Comparison of ENCODE assay signal across 21 cellular contexts in the genomic region with DNA sequence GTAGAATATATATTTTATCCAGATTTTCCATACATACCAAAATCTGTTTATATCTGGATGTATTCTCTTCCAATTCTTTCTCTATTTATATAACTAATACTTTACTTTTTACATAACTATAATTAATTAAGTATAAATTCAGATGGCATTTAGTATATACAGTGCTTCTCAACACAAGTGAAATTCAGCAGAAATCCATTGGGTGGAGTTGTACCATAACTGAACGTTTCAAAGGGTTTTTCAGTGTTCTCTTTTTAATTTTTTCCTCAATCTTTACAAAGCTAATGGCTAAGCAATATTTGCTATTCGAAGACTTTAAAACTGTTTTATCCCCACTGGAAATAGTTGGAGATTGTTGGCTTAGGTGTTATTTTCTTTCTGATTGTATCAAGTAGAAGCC. TPM values are rescaled to one million over a fixed set of nuclear protein-coding genes. Genes with fewer than 3 reads are reported as not detected.
A peak's percentile ranks its signal among the peaks of the same experiment; 100 is the strongest.
DNase-seq lines count a peak whose midpoint lies in the region; ATAC-seq and TF ChIP-seq lines count a peak whose summit lies in the region.
"Had no signal": no experiment of that assay in that cellular context is flagged by ENCODE, and none has a peak within 500 bp of the region (broad histone marks: within the 10 kb centered on the region; RNA-seq: fewer than 3 reads in every experiment).

No MANE protein-coding gene starts in this region.

- no peak overlapping the region for H3K27ac Mint-ChIP-seq in brain
- no peak overlapping the region for H3K27ac Mint-ChIP-seq in effector memory CD8-positive, alpha-beta T cell
- H3K27ac Mint-ChIP-seq in stimulated activated memory B cell treated with anti-CD40 and anti-IgM and Interleukin-4, amounts not matched to agents 10 μg/mL and 1 μg/mL and 100 μg/mL, for 72 hours: no peak overlapping the region
- H3K27ac Mint-ChIP-seq: naive thymus-derived CD4-positive, alpha-beta T cell; stimulated activated naive CD8-positive, alpha-beta T cell treated with anti-CD3 and anti-CD28 coated beads, Interleukin-15, Interleukin-2, amounts not matched to agents 100 ng/mL and 50 ng/mL, for 24 hours; T-helper 2 cell treated with Interferon-gamma antibody and Interleukin-4, amounts not matched to agents 5 μg/mL and 100 μg/mL, for 36 hours had no signal

- DNase-seq in NCI-H82 (lab: John Stamatoyannopoulos, UW) (peak; percentile 9), NCI-H82 treated with DMSO at 0.1 percent for 48 hours (lab: John Stamatoyannopoulos, UW; ENCODE audit: unreplicated experiment) (no peak), NAMALWA (ENCODE audit: low spot score) (peak; percentile 21), putamen (ENCODE audit: low spot score) (peak; percentile 9), HEK293T (ENCODE audit: extremely low spot score) (no peak)
- no peak for DNase-seq in effector memory CD8-positive, alpha-beta T cell
- DNase-seq: activated CD4-positive, alpha-beta T cell treated with anti-CD3 and anti-CD28 coated beads for 4 hours; activated naive CD4-positive, alpha-beta T cell treated with Interleukin-2 at 50 U/mL for 16 hours; Calu3; cortex of kidney; naive thymus-derived CD4-positive, alpha-beta T cell; NCI-H1092; NCI-H2081 treated with DMSO at 0.1 percent for 48 hours; NCI-H774 had no signal

- peak; percentile 36 to 51 for TF ChIP-seq CTCF in brain (conservative IDR thresholded peaks at IDR 0.05)

- H3K4me3 Mint-ChIP-seq in brain: no peak overlapping the region
- no peak overlapping the region for H3K4me3 Mint-ChIP-seq in effector memory CD8-positive, alpha-beta T cell
- H3K4me3 Mint-ChIP-seq in stimulated activated memory B cell treated with anti-CD40 and anti-IgM and Interleukin-4, amounts not matched to agents 10 μg/mL and 1 μg/mL and 100 μg/mL, for 72 hours: no peak overlapping the region
- H3K4me3 Mint-ChIP-seq: naive thymus-derived CD4-positive, alpha-beta T cell; stimulated activated naive CD8-positive, alpha-beta T cell treated with anti-CD3 and anti-CD28 coated beads, Interleukin-15, Interleukin-2, amounts not matched to agents 100 ng/mL and 50 ng/mL, for 24 hours; T-helper 2 cell treated with Interferon-gamma antibody and Interleukin-4, amounts not matched to agents 5 μg/mL and 100 μg/mL, for 36 hours had no signal

- no peaks in the 10 kb centered on the region for H3K36me3 Mint-ChIP-seq in brain
- H3K36me3 Mint-ChIP-seq in effector memory CD8-positive, alpha-beta T cell (ENCODE audit: insufficient read depth): no peaks in the 10 kb centered on the region
- H3K36me3 Mint-ChIP-seq in stimulated activated memory B cell treated with anti-CD40 and anti-IgM and Interleukin-4, amounts not matched to agents 10 μg/mL and 1 μg/mL and 100 μg/mL, for 72 hours: no peaks in the 10 kb centered on the region
- H3K36me3 Mint-ChIP-seq: naive thymus-derived CD4-positive, alpha-beta T cell had no signal

- CTCF ChIA-PET in HEK293T (lab: Yijun Ruan, JAX): interaction anchor here (0.6 kb wide), 1 partner anchor 43 kb away, joined by 3 read pairs; no protein-coding TSS in a partner anchor

- H3K9me3 Mint-ChIP-seq in brain: no peaks in the 10 kb centered on the region
- no peaks in the 10 kb centered on the region for H3K9me3 Mint-ChIP-seq in effector memory CD8-positive, alpha-beta T cell
- H3K9me3 Mint-ChIP-seq in stimulated activated memory B cell treated with anti-CD40 and anti-IgM and Interleukin-4, amounts not matched to agents 10 μg/mL and 1 μg/mL and 100 μg/mL, for 72 hours: no peaks in the 10 kb centered on the region
- H3K9me3 Mint-ChIP-seq: stimulated activated naive CD8-positive, alpha-beta T cell treated with anti-CD3 and anti-CD28 coated beads, Interleukin-15, Interleukin-2, amounts not matched to agents 100 ng/mL and 50 ng/mL, for 24 hours; T-helper 2 cell treated with Interferon-gamma antibody and Interleukin-4, amounts not matched to agents 5 μg/mL and 100 μg/mL, for 36 hours had no signal

- no peak for ATAC-seq in effector memory CD8-positive, alpha-beta T cell (replicated peaks)
- no peak for ATAC-seq in stimulated activated memory B cell treated with anti-CD40 and anti-IgM and Interleukin-4, amounts not matched to agents 10 μg/mL and 1 μg/mL and 100 μg/mL, for 72 hours
- ATAC-seq: esophagus mucosa; naive thymus-derived CD4-positive, alpha-beta T cell had no signal

- POLR2A ChIA-PET in HEK293T (lab: Yijun Ruan, JAX): no interaction called here

- peaks cover 7% of the 10 kb centered on the region for H3K4me1 Mint-ChIP-seq in brain
- no peaks in the 10 kb centered on the region for H3K4me1 Mint-ChIP-seq in effector memory CD8-positive, alpha-beta T cell (ENCODE audit: low read depth in 2 of 2)
- no peaks in the 10 kb centered on the region for H3K4me1 Mint-ChIP-seq in stimulated activated memory B cell treated with anti-CD40 and anti-IgM and Interleukin-4, amounts not matched to agents 10 μg/mL and 1 μg/mL and 100 μg/mL, for 72 hours
- H3K4me1 Mint-ChIP-seq: naive thymus-derived CD4-positive, alpha-beta T cell had no signal

- H3K27me3 Mint-ChIP-seq in brain: no peaks in the 10 kb centered on the region
- peaks cover 0 to 6% of the 10 kb centered on the region in 2 donors for H3K27me3 Mint-ChIP-seq in effector memory CD8-positive, alpha-beta T cell
- H3K27me3 Mint-ChIP-seq in stimulated activated memory B cell treated with anti-CD40 and anti-IgM and Interleukin-4, amounts not matched to agents 10 μg/mL and 1 μg/mL and 100 μg/mL, for 72 hours: no peaks in the 10 kb centered on the region

TF ChIP-seq in HEK293T, 16 proteins besides CTCF, POLR2A, EP300 and RAD21:
- TF ChIP-seq LEF1 (IDR thresholded peaks at IDR 0.05; ENCODE audit: borderline replicate concordance) (no peak), FOXK2 (IDR thresholded peaks at IDR 0.05) (no peak), FOXA1 (IDR thresholded peaks at IDR 0.05) (no peak), ELF4 (IDR thresholded peaks at IDR 0.05) (no peak), SP1 (IDR thresholded peaks at IDR 0.05) (no peak), FOXM1 (IDR thresholded peaks at IDR 0.05; ENCODE audit: borderline replicate concordance) (no peak), ZNF384 (IDR thresholded peaks at IDR 0.05) (no peak), L3MBTL2 (conservative IDR thresholded peaks at IDR 0.05) (no peak), ARNT (IDR thresholded peaks at IDR 0.05) (no peak), NFRKB (IDR thresholded peaks at IDR 0.05) (no peak), CTBP1 (IDR thresholded peaks at IDR 0.05; ENCODE audit: borderline replicate concordance) (no peak), TARDBP (IDR thresholded peaks at IDR 0.05) (no peak), BHLHE40 (IDR thresholded peaks at IDR 0.05; ENCODE audit: borderline replicate concordance) (no peak), SUZ12 (IDR thresholded peaks at IDR 0.05) (no peak), HDGF (IDR thresholded peaks at IDR 0.05; ENCODE audit: borderline replicate concordance) (no peak)
- TF ChIP-seq, protein P1, sequence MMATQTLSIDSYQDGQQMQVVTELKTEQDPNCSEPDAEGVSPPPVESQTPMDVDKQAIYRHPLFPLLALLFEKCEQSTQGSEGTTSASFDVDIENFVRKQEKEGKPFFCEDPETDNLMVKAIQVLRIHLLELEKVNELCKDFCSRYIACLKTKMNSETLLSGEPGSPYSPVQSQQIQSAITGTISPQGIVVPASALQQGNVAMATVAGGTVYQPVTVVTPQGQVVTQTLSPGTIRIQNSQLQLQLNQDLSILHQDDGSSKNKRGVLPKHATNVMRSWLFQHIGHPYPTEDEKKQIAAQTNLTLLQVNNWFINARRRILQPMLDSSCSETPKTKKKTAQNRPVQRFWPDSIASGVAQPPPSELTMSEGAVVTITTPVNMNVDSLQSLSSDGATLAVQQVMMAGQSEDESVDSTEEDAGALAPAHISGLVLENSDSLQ (IDR thresholded peaks at IDR 0.05): no peak

RNA-seq across cellular contexts. Expression of a gene that starts 13.9 kb away (rescaled TPM):
- not detected for polyA plus RNA-seq in brain (ENCODE audit: insufficient read depth, low read depth, low replicate concordance)
- polyA plus RNA-seq: AG04450; naive thymus-derived CD4-positive, alpha-beta T cell; urinary bladder had no signal

Comparison
In these comparisons a context has a peak if more than half of its experiments do, and no peak if none do; other contexts are left out.
1. DNase-seq: peak in NCI-H82 (single experiment), NAMALWA (single experiment) and putamen (single experiment); none in NCI-H82 treated with DMSO at 0.1 percent for 48 hours (single experiment), effector memory CD8-positive, alpha-beta T cell (0 of 3) and HEK293T (single experiment).